8 cellular contexts compared by ENCODE assay signal in the genomic region with DNA sequence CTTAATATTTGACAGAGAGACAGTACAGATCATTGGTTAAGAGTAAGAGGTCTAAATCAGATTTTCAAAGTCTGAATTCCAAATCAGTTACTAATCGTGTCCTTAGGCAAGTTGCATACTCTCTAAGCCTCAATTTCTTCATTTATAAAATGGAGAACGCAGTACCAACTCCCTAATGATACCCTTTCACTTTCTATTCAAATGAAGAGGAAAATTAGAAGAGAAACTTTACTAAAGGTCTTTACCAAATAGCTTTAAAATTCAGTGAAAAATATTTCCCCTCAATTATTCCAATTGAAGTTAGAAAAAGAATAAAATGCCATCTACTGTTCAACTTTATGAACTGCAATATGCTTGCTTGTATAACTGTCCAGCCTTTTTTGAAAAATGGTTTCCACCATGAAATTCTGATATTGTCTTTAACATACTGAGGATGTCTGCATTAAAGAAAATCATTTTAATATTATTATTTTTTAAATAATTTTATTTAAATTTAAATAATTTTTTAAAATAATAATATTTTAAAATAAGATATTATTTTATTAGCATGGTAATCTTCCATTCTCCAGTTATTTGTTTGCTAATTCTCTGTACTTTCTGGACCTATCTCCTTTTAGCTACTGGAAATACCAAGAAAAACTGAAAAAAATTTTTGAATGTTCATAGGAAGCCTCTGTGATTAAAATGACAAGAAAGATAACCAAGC. TPM values are rescaled to one million over a fixed set of nuclear protein-coding genes. Genes with fewer than 3 reads are reported as not detected.
A peak's percentile ranks its signal among the peaks of the same experiment; 100 is the strongest.
DNase-seq lines count a peak whose midpoint lies in the region; ATAC-seq, FAIRE-seq and TF ChIP-seq lines count a peak whose summit lies in the region.

No MANE protein-coding gene starts in this region.

- peaks cover 8% of the 10 kb centered on the region for H3K36me3 Mint-ChIP-seq in T-cell

- peak; percentile 48 for TF ChIP-seq CTCF in DOHH2 (IDR thresholded peaks at IDR 0.05; ENCODE audit: low read depth, low read length, poor library complexity, severe bottlenecking)

- no peak overlapping the region for H3K4me3 ChIP-seq in DOHH2 (ENCODE audit: low read length)

- POLR2A ChIA-PET in T-cell (lab: Charles Lee) = interaction anchor here in 1 of 2 donors (0.7 kb wide), 1 partner anchor 36 kb away, joined by 3 read pairs; the partner anchor contains the start of gene POC5

- ATAC-seq in T-cell (replicated peaks in 1 of 4) = peak; percentile 27 to 55 (median 46)
- no peak for ATAC-seq in GM18868 (IDR thresholded peaks at IDR 0.05; ENCODE audit: unreplicated experiment)
- ATAC-seq in GM18870 (IDR thresholded peaks at IDR 0.05; ENCODE audit: unreplicated experiment) = no peak
- no peak for ATAC-seq in HG03159 (IDR thresholded peaks at IDR 0.05; ENCODE audit: unreplicated experiment)

- peaks cover 8% of the 10 kb centered on the region; the same call in 1 of the 2 replicates for H3K4me1 ChIP-seq in DOHH2 (ENCODE audit: control insufficient read depth, low read length)

- peaks cover 8 to 15% (median 12%) of the 10 kb centered on the region in 3 donors for H3K4me1 Mint-ChIP-seq in T-cell

- no peaks in the 10 kb centered on the region for H3K9me3 Mint-ChIP-seq in T-cell

- H3K27ac Mint-ChIP-seq in T-cell = no peak overlapping the region

- H3K9me2 ChIP-seq in DOHH2 (replicated peaks; ENCODE audit: control insufficient read depth, low read length) = no peaks in the 10 kb centered on the region

- no peaks in the 10 kb centered on the region for H3K27me3 ChIP-seq in DOHH2 (ENCODE audit: control insufficient read depth, low read length)

- no peaks in the 10 kb centered on the region for H3K79me2 ChIP-seq in DOHH2 (ENCODE audit: control insufficient read depth, low read length)

- no peak overlapping the region for H3K4me3 Mint-ChIP-seq in T-cell

- peaks cover 6% of the 10 kb centered on the region for H3F3A ChIP-seq in DOHH2 (ENCODE audit: control insufficient read depth, insufficient read depth)

- no peak overlapping the region for H3K4me2 ChIP-seq in DOHH2 (ENCODE audit: low read length)

- CTCF ChIA-PET in T-cell (lab: Charles Lee) = interaction anchor here (0.5 to 3.8 kb wide), 9 partner anchors 9 to 862 kb away, joined by 3 to 21 read pairs (median 4); partner anchors contain the start of genes ANKRD31 (in 2 of the 2) and HMGCR (in 1 of the 2)

- DNase-seq in Kasumi-1 (lab: John Stamatoyannopoulos, UW) = peak; percentile 56 to 60
- no peak for DNase-seq in T-cell
- peak; percentile 10 to 19 for DNase-seq in frontal cortex (ENCODE audit: low spot score in 2 of 2)
- peak; percentile 7 for DNase-seq in smooth muscle cell of the brain vasculature (ENCODE audit: low read depth, low spot score)

- no peaks in the 10 kb centered on the region for H4K20me1 ChIP-seq in DOHH2 (ENCODE audit: control insufficient read depth, insufficient read depth, low read depth, low read length)

- no peak overlapping the region for H3K27ac ChIP-seq in DOHH2 (ENCODE audit: low read depth, low read length)

- FAIRE-seq in frontal cortex (lab: Jason Lieb, UNC) = peak; percentile 99

- H3K27me3 Mint-ChIP-seq in T-cell = no peaks in the 10 kb centered on the region

- no peaks in the 10 kb centered on the region for H3K9me3 ChIP-seq in DOHH2 (ENCODE audit: control insufficient read depth, insufficient read depth, low read length)

- H3K36me3 ChIP-seq in DOHH2 (ENCODE audit: control insufficient read depth, low read length) = peaks cover 34% of the 10 kb centered on the region

RNA-seq across cellular contexts. Expression of gene POC5, which starts 36.0 kb away (rescaled TPM):
- total RNA-seq in T-cell (10 to 100 TPM; 10.6 to 18.5 (median 14.2) TPM), frontal cortex (13.0 TPM)

Comparison
In these comparisons a context has a peak if more than half of its experiments do, and no peak if none do; other contexts are left out.
1. DNase-seq: peak in Kasumi-1 (2 of 2), frontal cortex (2 of 2) and smooth muscle cell of the brain vasculature (single experiment); none in T-cell (0 of 34).
2. ATAC-seq: peak in T-cell (4 of 4); none in GM18868 (single experiment), GM18870 (single experiment) and HG03159 (single experiment).